Comparison of ENCODE assay signal across 11 cellular contexts in genomic region chr19:29524912-29525870, GRCh38. TPM values are rescaled to one million over a fixed set of nuclear protein-coding genes. Genes with fewer than 3 reads are reported as not detected.
DNase-seq lines count a peak whose midpoint lies in the region; ATAC-seq and TF ChIP-seq lines count a peak whose summit lies in the region.
"Had no signal": no experiment of that assay in that cellular context is flagged by ENCODE, and none has a peak within 500 bp of the region (broad histone marks: within the 10 kb centered on the region; RNA-seq: fewer than 3 reads in every experiment).

No MANE protein-coding gene starts in this region.

- H3K9me3 ChIP-seq in hepatocyte (ENCODE audit: low read depth) (no peaks in the 10 kb centered on the region), psoas muscle (no peaks in the 10 kb centered on the region)

- H3K27me3 ChIP-seq in hepatocyte (peaks cover 88% of the 10 kb centered on the region), psoas muscle (ENCODE audit: insufficient read depth in 3 of 3, low read length in 2 of 3) (peaks cover 0 to 86% (median 40%) of the 10 kb centered on the region in 3 donors)

- H3K4me3 ChIP-seq in hepatocyte = no peak overlapping the region
- H3K4me3 ChIP-seq in psoas muscle = peak overlapping the region; percentile 38

- no peak overlapping the region for H2AFZ ChIP-seq in hepatocyte

- H3K4me2 ChIP-seq in hepatocyte = peak overlapping the region; percentile 81

- 3% methylated on average over 46 of the region's 84 CpGs for WGBS in hepatocyte (ENCODE audit: low lambda C conversion rate, missing lambda C conversion rate)
- WGBS in psoas muscle, 3 donors = 0 to 1% (median 1%) methylated on average over 54 to 84 of the region's 84 CpGs

- no peaks in the 10 kb centered on the region for H3K9me2 ChIP-seq in hepatocyte (replicated peaks; ENCODE audit: insufficient read depth)

- ATAC-seq in psoas muscle = no peak
- ATAC-seq in GM21526 (IDR thresholded peaks at IDR 0.05; ENCODE audit: low FRiP score, unreplicated experiment) = no peak
- no peak for ATAC-seq in HG02678 (IDR thresholded peaks at IDR 0.05; ENCODE audit: unreplicated experiment)
- ATAC-seq in GM18858 (IDR thresholded peaks at IDR 0.05; ENCODE audit: unreplicated experiment) = no peak

- H3K4me1 ChIP-seq in hepatocyte (ENCODE audit: insufficient read depth) = peaks cover 11% of the 10 kb centered on the region
- peaks cover 12% of the 10 kb centered on the region for H3K4me1 ChIP-seq in psoas muscle

- peak; percentile 32 for DNase-seq in NCI-H1436 (lab: John Stamatoyannopoulos, UW)
- no peak for DNase-seq in NCI-H1436 treated with DMSO at 0.1 percent for 48 hours (lab: John Stamatoyannopoulos, UW)
- peak; percentile 59 for DNase-seq in NCI-H748 (lab: John Stamatoyannopoulos, UW; ENCODE audit: unreplicated experiment)
- DNase-seq in hepatocyte (ENCODE audit: low spot score) = no peak
- peak in 1 of 2 donors; percentile 22 for DNase-seq in psoas muscle

- H3K36me3 ChIP-seq in hepatocyte (replicated peaks; ENCODE audit: insufficient read depth, low read depth) = no peaks in the 10 kb centered on the region
- H3K36me3 ChIP-seq in psoas muscle (ENCODE audit: insufficient read depth in 1 of 2, low read depth in 1 of 2) = no peaks in the 10 kb centered on the region

- H4K20me1 ChIP-seq in hepatocyte (ENCODE audit: insufficient read depth, poor library complexity, severe bottlenecking) = no peaks in the 10 kb centered on the region

- no peaks in the 10 kb centered on the region for H3K79me2 ChIP-seq in hepatocyte

- TF ChIP-seq CTCF in hepatocyte (IDR thresholded peaks at IDR 0.05; ENCODE audit: poor library complexity) = no peak
- no peak for TF ChIP-seq CTCF in psoas muscle (IDR thresholded peaks at IDR 0.05)

- intact Hi-C loops in psoas muscle (cut with DNase I) = no loop called here

- no peak overlapping the region for H3K27ac ChIP-seq in hepatocyte
- H3K27ac ChIP-seq in psoas muscle = no peak overlapping the region

RNA-seq across cellular contexts. Expression of gene VSTM2B, which starts 0.6 kb away (rescaled TPM):
- total RNA-seq in hepatocyte (0.47 and 1.2 TPM in 2 replicates), psoas muscle (not detected)
- polyA plus RNA-seq in hepatocyte (0.34 and 1.1 TPM in 2 replicates), psoas muscle (not detected)
- total RNA-seq: A172, HT1080, skeletal muscle tissue had no signal

Comparison
In these comparisons a context has a peak if more than half of its experiments do, and no peak if none do; other contexts are left out.
1. DNase-seq: peak in NCI-H1436 (single experiment) and NCI-H748 (single experiment); none in NCI-H1436 treated with DMSO at 0.1 percent for 48 hours (single experiment) and hepatocyte (single experiment).